8 cellular contexts compared by ENCODE assay signal in genomic region chr12:56256326-56256960, GRCh38. TPM values are rescaled to one million over a fixed set of nuclear protein-coding genes. Genes with fewer than 3 reads are reported as not detected.
A peak's percentile ranks its signal among the peaks of the same experiment; 100 is the strongest.
DNase-seq lines count a peak whose midpoint lies in the region; ATAC-seq and TF ChIP-seq lines count a peak whose summit lies in the region.

No MANE protein-coding gene starts in this region.

- no peaks in the 10 kb centered on the region for H3K27me3 Mint-ChIP-seq in activated T-cell treated with anti-CD3 and anti-CD28 coated beads, Interleukin-2, amount 50 U/mL, for 72 hours (ENCODE audit: low read depth)
- H3K27me3 Mint-ChIP-seq in activated T-helper 2 cell treated with anti-CD3 and anti-CD28 coated beads, Interferon-gamma antibody, Interleukin-2, Interleukin-4, amounts not matched to agents 10 μg/mL and 5 μg/mL and 100 μg/mL, durations not matched to agents 14 hours and 24 hours and 36 hours (ENCODE audit: low read depth): no peaks in the 10 kb centered on the region

- intact Hi-C loops in activated T-helper 2 cell treated with anti-CD3 and anti-CD28 coated beads, Interferon-gamma antibody, Interleukin-2, Interleukin-4, amounts not matched to agents 10 μg/mL and 5 μg/mL and 100 μg/mL, durations not matched to agents 14 hours and 24 hours and 36 hours (cut with micrococcal nuclease): loop anchor here (2.0 to 5.0 kb wide), 2 partner anchors 64 to 139 kb away; partner anchors contain the start of genes RPL41 and ZC3H10
- intact Hi-C loops in tibial artery (cut with DNase I; ENCODE audit: low total_unique reads): no loop called here

- peaks cover 0 to 19% of the 10 kb centered on the region in 2 donors for H3K36me3 Mint-ChIP-seq in activated T-cell treated with anti-CD3 and anti-CD28 coated beads, Interleukin-2, amount 50 U/mL, for 72 hours (ENCODE audit: insufficient read depth in 2 of 2)
- peaks cover 41% of the 10 kb centered on the region for H3K36me3 Mint-ChIP-seq in activated T-helper 2 cell treated with anti-CD3 and anti-CD28 coated beads, Interferon-gamma antibody, Interleukin-2, Interleukin-4, amounts not matched to agents 10 μg/mL and 5 μg/mL and 100 μg/mL, durations not matched to agents 14 hours and 24 hours and 36 hours (ENCODE audit: low read depth)

- H3K4me1 Mint-ChIP-seq in activated T-cell treated with anti-CD3 and anti-CD28 coated beads, Interleukin-2, amount 50 U/mL, for 72 hours (ENCODE audit: low read depth): peaks cover 27% of the 10 kb centered on the region
- H3K4me1 Mint-ChIP-seq in activated T-helper 2 cell treated with anti-CD3 and anti-CD28 coated beads, Interferon-gamma antibody, Interleukin-2, Interleukin-4, amounts not matched to agents 10 μg/mL and 5 μg/mL and 100 μg/mL, durations not matched to agents 14 hours and 24 hours and 36 hours (ENCODE audit: low read depth): peaks cover 11% of the 10 kb centered on the region

- peaks cover 17% of the 10 kb centered on the region for H3K4me1 ChIP-seq in iPS-18a (ENCODE audit: control insufficient read depth, low read depth, low read length)
- H3K4me1 ChIP-seq in tibial artery: peaks cover 0 to 31% (median 24%) of the 10 kb centered on the region in 4 donors

- no peaks in the 10 kb centered on the region for H3K9me3 Mint-ChIP-seq in activated T-cell treated with anti-CD3 and anti-CD28 coated beads, Interleukin-2, amount 50 U/mL, for 72 hours
- no peaks in the 10 kb centered on the region for H3K9me3 Mint-ChIP-seq in activated T-helper 2 cell treated with anti-CD3 and anti-CD28 coated beads, Interferon-gamma antibody, Interleukin-2, Interleukin-4, amounts not matched to agents 10 μg/mL and 5 μg/mL and 100 μg/mL, durations not matched to agents 14 hours and 24 hours and 36 hours

- no peak for ATAC-seq in activated T-cell treated with anti-CD3 and anti-CD28 coated beads, Interleukin-2, amount 50 U/mL, for 72 hours (replicated peaks in 1 of 2)
- no peak for ATAC-seq in HG03095 (IDR thresholded peaks at IDR 0.05; ENCODE audit: unreplicated experiment)
- no peak for ATAC-seq in HG03025 (IDR thresholded peaks at IDR 0.05; ENCODE audit: low FRiP score, unreplicated experiment)

- peak overlapping the region; percentile 81 to 90 for H3K4me3 Mint-ChIP-seq in activated T-cell treated with anti-CD3 and anti-CD28 coated beads, Interleukin-2, amount 50 U/mL, for 72 hours
- H3K4me3 Mint-ChIP-seq in activated T-helper 2 cell treated with anti-CD3 and anti-CD28 coated beads, Interferon-gamma antibody, Interleukin-2, Interleukin-4, amounts not matched to agents 10 μg/mL and 5 μg/mL and 100 μg/mL, durations not matched to agents 14 hours and 24 hours and 36 hours (ENCODE audit: low read depth): peak overlapping the region; percentile 86

- H3K27ac ChIP-seq in iPS-18a (ENCODE audit: low read length): no peak overlapping the region
- H3K27ac ChIP-seq in tibial artery: peak overlapping the region; percentile 2 to 85

- TF ChIP-seq CTCF in tibial artery (IDR thresholded peaks at IDR 0.05): no peak

- H3K27ac Mint-ChIP-seq in activated T-cell treated with anti-CD3 and anti-CD28 coated beads, Interleukin-2, amount 50 U/mL, for 72 hours: no peak overlapping the region
- H3K27ac Mint-ChIP-seq in activated T-helper 2 cell treated with anti-CD3 and anti-CD28 coated beads, Interferon-gamma antibody, Interleukin-2, Interleukin-4, amounts not matched to agents 10 μg/mL and 5 μg/mL and 100 μg/mL, durations not matched to agents 14 hours and 24 hours and 36 hours: no peak overlapping the region

- H3K9ac ChIP-seq in iPS-18a (ENCODE audit: low read length): no peak overlapping the region

- H3K27me3 ChIP-seq in iPS-18a (ENCODE audit: control insufficient read depth, insufficient read depth, low read length) (no peaks in the 10 kb centered on the region), tibial artery (no peaks in the 10 kb centered on the region)

- H3K9me3 ChIP-seq in iPS-18a (ENCODE audit: control insufficient read depth, low read depth, low read length) (no peaks in the 10 kb centered on the region), tibial artery (no peaks in the 10 kb centered on the region)

- H3K4me3 ChIP-seq in iPS-18a (ENCODE audit: low read length) (peak overlapping the region; percentile 95), tibial artery (peak overlapping the region in 1 of 2 donors; percentile 92)

- no peak for DNase-seq in activated T-cell treated with anti-CD3 and anti-CD28 coated beads, Interleukin-2, amount 50 U/mL, for 72 hours
- DNase-seq in activated T-cell treated with anti-CD3 and anti-CD28 coated beads, Interleukin-2, amount 50 U/mL, for 48 hours: no peak
- no peak for DNase-seq in activated T-helper 2 cell treated with anti-CD3 and anti-CD28 coated beads, Interferon-gamma antibody, Interleukin-2, Interleukin-4, amounts not matched to agents 10 μg/mL and 5 μg/mL and 100 μg/mL, durations not matched to agents 14 hours and 24 hours and 36 hours (ENCODE audit: low spot score)
- DNase-seq in tibial artery (no peak), GM19240 (ENCODE audit: insufficient read length, low spot score) (no peak)

- H3K36me3 ChIP-seq in iPS-18a (ENCODE audit: control insufficient read depth, low read depth, low read length) (peaks cover 43% of the 10 kb centered on the region), tibial artery (peaks cover 46 to 49% (median 48%) of the 10 kb centered on the region in 3 donors)

RNA-seq across cellular contexts. Expression of gene ANKRD52, which starts 1.7 kb away (rescaled TPM):
- total RNA-seq in activated T-cell treated with anti-CD3 and anti-CD28 coated beads, Interleukin-2, amount 50 U/mL, for 72 hours: 10 to 100 TPM; 46.7 to 50.7 TPM
- total RNA-seq in activated T-helper 2 cell treated with anti-CD3 and anti-CD28 coated beads, Interferon-gamma antibody, Interleukin-2, Interleukin-4, amounts not matched to agents 10 μg/mL and 5 μg/mL and 100 μg/mL, durations not matched to agents 14 hours and 24 hours and 36 hours: 66.0 and 78.0 TPM in 2 replicates

RNA-seq across cellular contexts. Expression of gene COQ10A, which starts 10.3 kb away (rescaled TPM):
- total RNA-seq in activated T-cell treated with anti-CD3 and anti-CD28 coated beads, Interleukin-2, amount 50 U/mL, for 72 hours: 1 to 10 TPM; 5.9 to 7.3 TPM
- total RNA-seq in activated T-helper 2 cell treated with anti-CD3 and anti-CD28 coated beads, Interferon-gamma antibody, Interleukin-2, Interleukin-4, amounts not matched to agents 10 μg/mL and 5 μg/mL and 100 μg/mL, durations not matched to agents 14 hours and 24 hours and 36 hours: 15.9 and 17.0 TPM in 2 replicates

RNA-seq across cellular contexts. Expression of gene SLC39A5, which starts 26.6 kb away (rescaled TPM):
- 1 to 10 TPM in 1 of 2 donors, under 1 TPM in 1; 0.44 to 1.1 TPM for total RNA-seq in activated T-cell treated with anti-CD3 and anti-CD28 coated beads, Interleukin-2, amount 50 U/mL, for 72 hours
- total RNA-seq in activated T-helper 2 cell treated with anti-CD3 and anti-CD28 coated beads, Interferon-gamma antibody, Interleukin-2, Interleukin-4, amounts not matched to agents 10 μg/mL and 5 μg/mL and 100 μg/mL, durations not matched to agents 14 hours and 24 hours and 36 hours: 0.39 and 1.4 TPM in 2 replicates

RNA-seq across cellular contexts. Expression of gene NABP2, which starts 32.3 kb away (rescaled TPM):
- 10 to 100 TPM; 61.8 to 72.7 TPM for total RNA-seq in activated T-cell treated with anti-CD3 and anti-CD28 coated beads, Interleukin-2, amount 50 U/mL, for 72 hours
- 77.3 and 86.8 TPM in 2 replicates for total RNA-seq in activated T-helper 2 cell treated with anti-CD3 and anti-CD28 coated beads, Interferon-gamma antibody, Interleukin-2, Interleukin-4, amounts not matched to agents 10 μg/mL and 5 μg/mL and 100 μg/mL, durations not matched to agents 14 hours and 24 hours and 36 hours

RNA-seq across cellular contexts. Expression of gene RNF41, which starts 34.7 kb away (rescaled TPM):
- 10 to 100 TPM; 35.4 to 40.2 TPM for total RNA-seq in activated T-cell treated with anti-CD3 and anti-CD28 coated beads, Interleukin-2, amount 50 U/mL, for 72 hours
- total RNA-seq in activated T-helper 2 cell treated with anti-CD3 and anti-CD28 coated beads, Interferon-gamma antibody, Interleukin-2, Interleukin-4, amounts not matched to agents 10 μg/mL and 5 μg/mL and 100 μg/mL, durations not matched to agents 14 hours and 24 hours and 36 hours: 38.5 TPM in 2 replicates
